20 cellular contexts compared by ENCODE assay signal in genomic region chr21:34113842-34114241, GRCh38. TPM values are rescaled to one million over a fixed set of nuclear protein-coding genes. Genes with fewer than 3 reads are reported as not detected.
DNase-seq lines count a peak whose midpoint lies in the region; ATAC-seq and TF ChIP-seq lines count a peak whose summit lies in the region.
"Had no signal": no experiment of that assay in that cellular context is flagged by ENCODE, and none has a peak within 500 bp of the region (broad histone marks: within the 10 kb centered on the region; RNA-seq: fewer than 3 reads in every experiment).

No MANE protein-coding gene starts in this region.

- CTCF ChIA-PET in CD8-positive, alpha-beta T cell (lab: Charles Lee), result interaction anchor here (1.4 kb wide), 1 partner anchor 190 kb away, joined by 6 read pairs; no protein-coding TSS in a partner anchor

- no peak for ATAC-seq in CD8-positive, alpha-beta T cell
- ATAC-seq in GM23338 (peak; percentile 72), GM21619 (IDR thresholded peaks at IDR 0.05; ENCODE audit: unreplicated experiment) (no peak), sciatic nerve (no peak)
- ATAC-seq: heart left ventricle had no signal

- no peak overlapping the region for H3K9ac ChIP-seq in iPS-20b (ENCODE audit: low read depth, low read length)

- no peak overlapping the region for H3K4me3 Mint-ChIP-seq in CD8-positive, alpha-beta T cell
- H3K4me3 Mint-ChIP-seq in GM23338, result no peak overlapping the region
- H3K4me3 Mint-ChIP-seq: activated naive CD8-positive, alpha-beta T cell treated with anti-CD3 and anti-CD28 coated beads, Interleukin-2, amount 10 ng/mL, durations not matched to agents 7 days and 5 days; nephron had no signal

- no peak for TF ChIP-seq CTCF in CD8-positive, alpha-beta T cell (IDR thresholded peaks at IDR 0.05)
- TF ChIP-seq CTCF in GM23338 (conservative IDR thresholded peaks at IDR 0.05; ENCODE audit: low read depth in 2 of 2), result no peak
- TF ChIP-seq CTCF in suprapubic skin (IDR thresholded peaks at IDR 0.05), result no peak

- no peaks in the 10 kb centered on the region for H3K27me3 ChIP-seq in CD8-positive, alpha-beta T cell (ENCODE audit: insufficient read depth, low read length)
- H3K27me3 ChIP-seq in GM23338 (ENCODE audit: insufficient read depth) (no peaks in the 10 kb centered on the region), iPS-20b (ENCODE audit: insufficient read depth, low read length) (no peaks in the 10 kb centered on the region), suprapubic skin (no peaks in the 10 kb centered on the region)
- H3K27me3 ChIP-seq: heart left ventricle, tibial nerve had no signal

- peaks cover 26% of the 10 kb centered on the region; the same call in 1 of the 2 replicates for H4K20me1 ChIP-seq in GM23338 (replicated peaks; ENCODE audit: insufficient read depth)

- H3K79me2 ChIP-seq in GM23338 (replicated peaks; ENCODE audit: insufficient read depth), result peaks cover 92% of the 10 kb centered on the region

- no peak overlapping the region for H3K4me3 ChIP-seq in CD8-positive, alpha-beta T cell (ENCODE audit: low read depth, low read length)
- H3K4me3 ChIP-seq in GM23338, result no peak overlapping the region
- peak overlapping the region; percentile 31; the same call in 1 of the 2 replicates for H3K4me3 ChIP-seq in iPS-20b (ENCODE audit: low read length)
- H3K4me3 ChIP-seq in suprapubic skin, result no peak overlapping the region
- H3K4me3 ChIP-seq: heart left ventricle, psoas muscle, tibial nerve had no signal

- no peaks in the 10 kb centered on the region for H3K36me3 ChIP-seq in CD8-positive, alpha-beta T cell (ENCODE audit: insufficient read depth, low read length)
- H3K36me3 ChIP-seq in GM23338 (ENCODE audit: insufficient read depth) (no peaks in the 10 kb centered on the region), iPS-20b (ENCODE audit: insufficient read depth, low read depth, low read length) (peaks cover 5% of the 10 kb centered on the region), suprapubic skin (no peaks in the 10 kb centered on the region)
- H3K36me3 ChIP-seq: heart left ventricle, tibial nerve had no signal

- POLR2A ChIA-PET in CD8-positive, alpha-beta T cell (lab: Charles Lee), result no interaction called here

- peaks cover 31% of the 10 kb centered on the region for H3K36me3 Mint-ChIP-seq in CD8-positive, alpha-beta T cell
- peaks cover 21% of the 10 kb centered on the region for H3K36me3 Mint-ChIP-seq in GM23338 (ENCODE audit: low read depth)

- H3K27ac ChIP-seq in CD8-positive, alpha-beta T cell (ENCODE audit: low read depth, low read length), result no peak overlapping the region
- H3K27ac ChIP-seq in GM23338 (ENCODE audit: low read depth) (no peak overlapping the region), iPS-20b (ENCODE audit: low read length) (no peak overlapping the region), suprapubic skin (no peak overlapping the region)
- H3K27ac ChIP-seq: heart left ventricle, psoas muscle, tibial nerve had no signal

- H3K9me3 Mint-ChIP-seq in CD8-positive, alpha-beta T cell, result no peaks in the 10 kb centered on the region
- H3K9me3 Mint-ChIP-seq in GM23338, result peaks cover 3% of the 10 kb centered on the region; the same call in 1 of the 3 replicates
- H3K9me3 Mint-ChIP-seq: activated naive CD8-positive, alpha-beta T cell treated with anti-CD3 and anti-CD28 coated beads, Interleukin-2, amount 10 ng/mL, durations not matched to agents 7 days and 5 days had no signal

- DNase-seq in CD8-positive, alpha-beta T cell, result no peak
- DNase-seq in GM23338 (ENCODE audit: low spot score), result peak; percentile 60
- peak; percentile 50 for DNase-seq in NCI-H69 (lab: John Stamatoyannopoulos, UW)
- DNase-seq in sciatic nerve (ENCODE audit: low spot score), result no peak
- DNase-seq in suprapubic skin (ENCODE audit: low spot score in 2 of 2), result no peak
- DNase-seq: activated naive CD8-positive, alpha-beta T cell treated with anti-CD3 and anti-CD28 coated beads, Interleukin-2, amount 10 ng/mL, durations not matched to agents 7 days and 5 days; activated T-cell treated with anti-CD3 and anti-CD28 coated beads for 4 hours; heart left ventricle; islet precursor cell; mesenchymal stem cell; NCI-H1694 treated with DMSO at 0.1 percent for 48 hours; NCI-H82; psoas muscle; stimulated activated CD4-positive, alpha-beta T cell treated with anti-CD3 and anti-CD28 coated beads, Interleukin-12 subunit alpha, Interleukin-12 subunit beta, amount 100 ng/mL, for 4 hours; stimulated activated naive CD4-positive, alpha-beta T cell; SW 1271 had no signal

- WGBS in suprapubic skin, result 42% methylated on average over 2 of the region's 2 CpGs

- H3K9me2 ChIP-seq in GM23338 (ENCODE audit: insufficient read depth), result no peaks in the 10 kb centered on the region; the same call in 1 of the 2 replicates

- intact Hi-C loops in CD8-positive, alpha-beta T cell (cut with DNase I, micrococcal nuclease), result no loop called here
- intact Hi-C loops in sciatic nerve (cut with DNase I), result no loop called here

- TF ChIP-seq EP300 in suprapubic skin (IDR thresholded peaks at IDR 0.05), result no peak

- H3K4me1 Mint-ChIP-seq in CD8-positive, alpha-beta T cell (ENCODE audit: low read depth), result peaks cover 67% of the 10 kb centered on the region
- H3K4me1 Mint-ChIP-seq in GM23338, result peaks cover 50% of the 10 kb centered on the region

- no peaks in the 10 kb centered on the region for H3F3A ChIP-seq in GM23338 (replicated peaks; ENCODE audit: low read depth)

- peak overlapping the region; percentile 24; the same call in 1 of the 2 replicates for H3K4me2 ChIP-seq in GM23338

- no peaks in the 10 kb centered on the region for H3K4me1 ChIP-seq in CD8-positive, alpha-beta T cell (ENCODE audit: insufficient read depth, low read length)
- H3K4me1 ChIP-seq in GM23338 (ENCODE audit: insufficient read depth) (peaks cover 31% of the 10 kb centered on the region), iPS-20b (ENCODE audit: insufficient read depth, low read length) (peaks cover 26% of the 10 kb centered on the region), suprapubic skin (peaks cover 6% of the 10 kb centered on the region)

- no peaks in the 10 kb centered on the region for H3K9me3 ChIP-seq in CD8-positive, alpha-beta T cell (ENCODE audit: low read length)
- H3K9me3 ChIP-seq in iPS-20b (ENCODE audit: insufficient read depth, low read depth, low read length) (no peaks in the 10 kb centered on the region), suprapubic skin (no peaks in the 10 kb centered on the region)
- H3K9me3 ChIP-seq: heart left ventricle, psoas muscle, tibial nerve had no signal

- peak overlapping the region; percentile 25 for H3K27ac Mint-ChIP-seq in CD8-positive, alpha-beta T cell
- 0 out of 2 replicates have a peak overlapping the region, but pooled peaks have one; percentile 16 for H3K27ac Mint-ChIP-seq in GM23338
- H3K27ac Mint-ChIP-seq: activated naive CD8-positive, alpha-beta T cell treated with anti-CD3 and anti-CD28 coated beads, Interleukin-2, amount 10 ng/mL, durations not matched to agents 7 days and 5 days; nephron had no signal

- no peak for TF ChIP-seq POLR2A in suprapubic skin (IDR thresholded peaks at IDR 0.05)

- H2AFZ ChIP-seq in GM23338, result no peak overlapping the region

- no peaks in the 10 kb centered on the region for H3K27me3 Mint-ChIP-seq in CD8-positive, alpha-beta T cell (ENCODE audit: low read depth)
- no peaks in the 10 kb centered on the region for H3K27me3 Mint-ChIP-seq in GM23338 (ENCODE audit: insufficient read depth, low read depth, poor library complexity)
- H3K27me3 Mint-ChIP-seq: activated naive CD8-positive, alpha-beta T cell treated with anti-CD3 and anti-CD28 coated beads, Interleukin-2, amount 10 ng/mL, durations not matched to agents 7 days and 5 days had no signal

TF ChIP-seq in GM23338, 12 proteins besides CTCF, POLR2A, EP300 and RAD21 (continues in another document):
- TF ChIP-seq STAT1 (IDR thresholded peaks at IDR 0.05; ENCODE audit: unreplicated experiment) (no peak), EZH2 (IDR thresholded peaks at IDR 0.05; ENCODE audit: low read depth, unreplicated experiment) (no peak), CREB1 (CRISPR knock-in tag; IDR thresholded peaks at IDR 0.05; ENCODE audit: low read depth) (no peak)

RNA-seq across cellular contexts. Expression of gene MRPS6, which starts 40.5 kb away (rescaled TPM):
- 10 to 100 TPM; 14.3 to 15.4 TPM for total RNA-seq in CD8-positive, alpha-beta T cell
- 80.5 and 103 TPM in 2 replicates for total RNA-seq in GM23338 (2014; rRNA removed; shearing (Covaris generic))
- polyA plus RNA-seq in GM23338 (2016; fragmentation: Nextera tagmentation; extraction: Ambion mirVana), result 232 and 242 TPM in 2 replicates
- total RNA-seq in sciatic nerve, result 142 TPM
- 10 to 100 TPM; 39.3 to 56.7 (median 45.8) TPM for total RNA-seq in suprapubic skin

RNA-seq across cellular contexts. Expression of gene SLC5A3, which starts 40.5 kb away (rescaled TPM):
- 1 to 10 TPM; 4.6 to 5.2 TPM for total RNA-seq in CD8-positive, alpha-beta T cell
- total RNA-seq in GM23338 (2014; rRNA removed; shearing (Covaris generic)), result 31.7 and 32.7 TPM in 2 replicates
- polyA plus RNA-seq in GM23338 (2016; fragmentation: Nextera tagmentation; extraction: Ambion mirVana), result 5.7 and 6.2 TPM in 2 replicates
- total RNA-seq in sciatic nerve (67.7 TPM), suprapubic skin (10 to 100 TPM; 35.8 to 58.1 (median 48.5) TPM)

Comparison
In these comparisons a context has a peak if more than half of its experiments do, and no peak if none do; other contexts are left out.
1. DNase-seq: peak in GM23338 (single experiment) and NCI-H69 (single experiment); none in CD8-positive, alpha-beta T cell (0 of 7), sciatic nerve (single experiment) and suprapubic skin (0 of 2).